ENCODE assay signal across 8 cellular contexts in the genomic region with DNA sequence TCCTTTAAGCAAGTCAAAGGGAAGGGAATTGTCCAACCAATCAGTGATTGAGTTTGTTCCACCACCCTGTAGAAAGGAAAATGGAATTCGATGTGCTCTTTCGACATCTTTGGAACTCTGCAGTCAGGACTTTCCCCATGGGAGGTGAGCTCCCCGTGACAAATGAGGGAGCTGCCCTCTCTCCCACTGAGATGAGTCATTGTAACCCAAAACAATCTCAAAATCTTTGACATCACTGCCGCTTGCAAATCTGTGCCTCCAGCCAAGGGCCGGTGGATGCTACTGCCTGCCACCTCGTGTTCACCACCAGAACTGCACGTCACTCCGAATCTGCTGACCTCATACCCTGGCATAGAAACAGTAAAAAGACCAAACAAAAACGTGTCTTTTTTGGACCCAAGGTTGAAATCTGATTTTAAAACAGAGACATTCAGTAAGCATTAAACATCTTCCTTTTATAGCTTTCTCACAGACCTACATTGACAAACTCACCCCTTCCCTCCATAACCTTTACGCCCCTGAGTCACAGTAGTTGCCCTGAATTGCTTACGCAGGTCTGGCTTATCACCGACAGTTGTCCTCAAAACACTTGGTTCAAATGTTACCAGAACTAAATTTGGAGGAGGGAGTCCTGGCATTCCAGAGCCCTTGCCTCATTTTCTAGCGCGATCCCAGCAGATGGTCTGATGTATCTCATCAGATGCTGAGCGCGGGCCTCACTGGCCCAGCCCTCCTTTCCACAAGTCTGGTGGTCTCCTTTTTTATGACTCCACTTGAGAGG.
DNase-seq lines count a peak whose midpoint lies in the region; ATAC-seq, FAIRE-seq and TF ChIP-seq lines count a peak whose summit lies in the region.

No MANE protein-coding gene starts in this region.

- TF ChIP-seq CTCF in VCaP (conservative IDR thresholded peaks at IDR 0.05) (peak; percentile 100), keratinocyte (optimal IDR thresholded peaks at IDR 0.05 in 1 of 3, IDR thresholded peaks at IDR 0.05 in 1 of 3, conservative IDR thresholded peaks at IDR 0.05 in 1 of 3; ENCODE audit: extremely low read depth in 1 of 3, insufficient read depth in 2 of 3, low read length in 3 of 3) (peak; percentile 88 to 98 (median 96))

- H3K9me3 ChIP-seq in keratinocyte (ENCODE audit: control insufficient read depth, low read depth, low read length) = no peaks in the 10 kb centered on the region

- peaks cover 8% of the 10 kb centered on the region for H3K79me2 ChIP-seq in keratinocyte (ENCODE audit: control insufficient read depth, insufficient read depth, low read length)

- dilution Hi-C loops in keratinocyte (cut with MboI; ENCODE audit: extremely low pct_ligation_motif_present, low sequenced_read_pairs) = no loop called here

- H3K4me1 ChIP-seq in keratinocyte (ENCODE audit: control insufficient read depth, extremely low read depth, insufficient read depth, low read length) = peaks cover 25% of the 10 kb centered on the region

- H2AFZ ChIP-seq in keratinocyte (ENCODE audit: control insufficient read depth, low read length) = no peak overlapping the region

- H4K20me1 ChIP-seq in keratinocyte (ENCODE audit: control insufficient read depth, extremely low read depth, insufficient read depth, low read length) = no peaks in the 10 kb centered on the region

- H3K9ac ChIP-seq in keratinocyte (ENCODE audit: control insufficient read depth, extremely low read depth, insufficient read depth, low read length) = peak overlapping the region; percentile 34

- no peaks in the 10 kb centered on the region for H3K27me3 ChIP-seq in keratinocyte (ENCODE audit: control insufficient read depth, extremely low read depth, insufficient read depth, low read length)

- H3K9me1 ChIP-seq in keratinocyte (ENCODE audit: control insufficient read depth, extremely low read depth, insufficient read depth, low read length) = no peaks in the 10 kb centered on the region

- FAIRE-seq in keratinocyte (lab: Jason Lieb, UNC) = peak; percentile 99

- ATAC-seq in HG02759 (IDR thresholded peaks at IDR 0.05; ENCODE audit: unreplicated experiment) = peak; percentile 86

- no peak overlapping the region for H3K4me3 ChIP-seq in keratinocyte (ENCODE audit: control insufficient read depth in 2 of 3, extremely low read depth in 1 of 3, insufficient read depth in 2 of 3, low read depth in 1 of 3, low read length in 3 of 3)

- DNase-seq in SIG-M5 treated with dmso at 0.1 percent for 504 hours (lab: John Stamatoyannopoulos, UW; ENCODE audit: unreplicated experiment) = peak; percentile 75
- no peak for DNase-seq in SIG-M5 (lab: John Stamatoyannopoulos, UW)
- DNase-seq in NCI-H1105 treated with DMSO at 0.1 percent for 48 hours (lab: John Stamatoyannopoulos, UW) = peak; percentile 70
- peak in 58 of 61 donors; percentile 13 to 92 (median 59) for DNase-seq in caudate nucleus (lab: John Stamatoyannopoulos, UW)
- DNase-seq in keratinocyte (ENCODE audit: low read depth, low spot score) = peak; percentile 69
- peak; percentile 45 to 76 (median 48) for DNase-seq in stimulated activated CD4-positive, alpha-beta T cell treated with anti-CD3 and anti-CD28 coated beads, Interleukin-12 subunit alpha, Interleukin-12 subunit beta, amount 100 ng/mL, for 48 hours (ENCODE audit: low read depth in 2 of 3, low spot score in 1 of 3)

- H3K36me3 ChIP-seq in keratinocyte (ENCODE audit: control insufficient read depth in 2 of 2, extremely low read depth in 1 of 2, insufficient read depth in 2 of 2, low read length in 2 of 2) = peaks cover 0 to 19% of the 10 kb centered on the region in 2 experiments

- H3K4me2 ChIP-seq in keratinocyte (ENCODE audit: control insufficient read depth, extremely low read depth, insufficient read depth, low read depth, low read length) = peak overlapping the region; percentile 1

- no peak overlapping the region for H3K27ac ChIP-seq in VCaP
- H3K27ac ChIP-seq in caudate nucleus (ENCODE audit: low read depth, low read length) = peak overlapping the region; percentile 21
- peak overlapping the region; percentile 63 for H3K27ac ChIP-seq in keratinocyte (ENCODE audit: control insufficient read depth, insufficient read depth, low read length)
